Comparison of ENCODE assay signal across 1 cellular context in genomic region chr9:121700831-121701419, GRCh38.
TF ChIP-seq lines count a peak whose summit lies in the region.

No MANE protein-coding gene starts in this region.

TF ChIP-seq in H1, 55 proteins besides CTCF, POLR2A, EP300 and RAD21:
- TF ChIP-seq SRF (IDR thresholded peaks at IDR 0.05; ENCODE audit: low read depth, low read length) (no peak), KDM5A (IDR thresholded peaks at IDR 0.05; ENCODE audit: low read length) (no peak), SP1 (IDR thresholded peaks at IDR 0.05; ENCODE audit: low read depth, low read length) (no peak), TEAD4 (IDR thresholded peaks at IDR 0.05; ENCODE audit: low read depth, low read length) (no peak), RXRA (IDR thresholded peaks at IDR 0.05; ENCODE audit: insufficient read depth, low read depth, low read length) (no peak), BRCA1 (IDR thresholded peaks at IDR 0.05; ENCODE audit: low read depth, low read length) (no peak), JUN (IDR thresholded peaks at IDR 0.05; ENCODE audit: low read depth, low read length) (no peak), ATF2 (IDR thresholded peaks at IDR 0.05; ENCODE audit: low read length) (no peak), SIX5 (IDR thresholded peaks at IDR 0.05; ENCODE audit: low read depth, low read length) (no peak), MAFK (IDR thresholded peaks at IDR 0.05; ENCODE audit: low read depth, low read length) (no peak), SP4 (IDR thresholded peaks at IDR 0.05; ENCODE audit: low read length) (no peak), ZNF274 (IDR thresholded peaks at IDR 0.05; ENCODE audit: borderline replicate concordance, extremely low read depth, low read length) (no peak), HDAC6 (IDR thresholded peaks at IDR 0.05; ENCODE audit: low read depth, low read length) (no peak), YY1 (IDR thresholded peaks at IDR 0.05; ENCODE audit: low read depth, low read length) (no peak)
